Comparison of ENCODE assay signal across 8 cellular contexts in the genomic region with DNA sequence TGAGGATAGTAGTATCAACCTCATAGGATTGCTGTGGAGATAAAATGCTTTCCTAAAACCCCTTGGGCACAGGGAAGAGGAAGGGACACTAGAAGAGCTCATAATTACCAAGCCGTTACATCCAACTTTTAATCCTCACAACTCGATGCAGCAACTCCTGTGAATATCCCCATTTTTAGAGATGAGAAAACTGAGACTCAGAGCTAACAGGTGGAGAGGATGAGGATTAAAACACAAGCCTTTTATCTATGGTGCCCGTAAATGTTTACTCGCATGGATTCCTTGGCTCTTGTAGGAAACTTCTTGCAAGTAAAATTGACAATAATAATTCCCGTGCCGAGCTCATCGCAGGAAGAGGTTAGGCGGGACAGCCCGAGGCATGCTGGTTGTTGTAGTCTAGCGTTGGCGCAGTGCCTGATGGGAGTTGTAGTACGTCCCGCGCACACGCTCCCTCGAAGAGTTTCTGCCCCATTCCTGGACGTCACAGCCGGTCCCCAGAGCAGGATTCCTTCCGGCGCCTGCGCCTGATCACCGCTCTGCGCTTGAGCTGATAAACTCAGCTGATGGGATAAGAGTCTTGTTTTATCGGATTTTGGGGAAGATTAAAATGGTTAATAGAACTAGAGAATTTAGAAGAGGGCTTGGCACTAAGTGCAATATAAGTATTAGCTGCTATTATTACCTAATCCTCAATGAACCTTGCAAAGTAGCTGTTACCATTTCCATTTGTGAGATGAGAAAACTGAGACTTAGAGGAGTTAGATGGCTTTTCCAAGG. TPM values are rescaled to one million over a fixed set of nuclear protein-coding genes. Genes with fewer than 3 reads are reported as not detected.
DNase-seq lines count a peak whose midpoint lies in the region; ATAC-seq, FAIRE-seq and TF ChIP-seq lines count a peak whose summit lies in the region.

No MANE protein-coding gene starts in this region.

- H3K4me1 ChIP-seq in adipocyte (ENCODE audit: control insufficient read depth, insufficient read depth, low read length) (peaks cover 38% of the 10 kb centered on the region), heart left ventricle (peaks cover 11 to 50% (median 34%) of the 10 kb centered on the region in 12 donors)

- intact Hi-C loops in heart left ventricle (cut with DNase I): loop anchor here in 2 of 10 donors (5.0 to 10.0 kb wide), 3 partner anchors 37 to 359 kb away; partner anchors contain the start of gene PEDS1 (in 1 of the 2)

- no peaks in the 10 kb centered on the region for H3K9me3 Mint-ChIP-seq in type B pancreatic cell

- H3K9me3 ChIP-seq in adipocyte (ENCODE audit: control insufficient read depth, low read length): no peaks in the 10 kb centered on the region
- H3K9me3 ChIP-seq in heart left ventricle: no peaks in the 10 kb centered on the region

- peak overlapping the region; percentile 18 to 86 (median 78) for H3K27ac ChIP-seq in heart left ventricle

- peak; percentile 94 for FAIRE-seq in GM12891 (lab: Jason Lieb, UNC)

- TF ChIP-seq CTCF in heart left ventricle (IDR thresholded peaks at IDR 0.05): no peak
- TF ChIP-seq CTCF in type B pancreatic cell (conservative IDR thresholded peaks at IDR 0.05): no peak

- H3K36me3 ChIP-seq in adipocyte (ENCODE audit: control insufficient read depth, insufficient read depth, low read length, severe bottlenecking): no peaks in the 10 kb centered on the region
- H3K36me3 ChIP-seq in heart left ventricle: peaks cover 0 to 3% (median 0%) of the 10 kb centered on the region in 9 donors

- WGBS in heart left ventricle, 4 donors: 0 to 1% (median 0%) methylated on average over 24 of the region's 24 CpGs

- peak overlapping the region; percentile 86 for H3K4me3 Mint-ChIP-seq in type B pancreatic cell

- H3K36me3 Mint-ChIP-seq in type B pancreatic cell: peaks cover 3% of the 10 kb centered on the region

- DNase-seq in GM12891 (ENCODE audit: insufficient read length, low spot score): peak; percentile 73
- peak; percentile 40 for DNase-seq in NCI-H1417 treated with DMSO at 0.1 percent for 48 hours (lab: John Stamatoyannopoulos, UW)
- DNase-seq in SW 1271 (lab: John Stamatoyannopoulos, UW): peak; percentile 92 to 95
- DNase-seq in adipocyte (ENCODE audit: low read depth): peak; percentile 99
- peak; percentile 97 to 99 (median 98) for DNase-seq in heart left ventricle
- DNase-seq in pons (ENCODE audit: low spot score): peak; percentile 98
- peak; percentile 89 for DNase-seq in type B pancreatic cell (ENCODE audit: extremely low spot score, unreplicated experiment)

- H3K4me3 ChIP-seq in adipocyte (ENCODE audit: low read length) (peak overlapping the region; percentile 84), heart left ventricle (peak overlapping the region; percentile 30 to 67 (median 56))

- no peaks in the 10 kb centered on the region for H3K27me3 ChIP-seq in adipocyte (replicated peaks; ENCODE audit: control insufficient read depth, insufficient read depth, low read length)
- no peaks in the 10 kb centered on the region for H3K27me3 ChIP-seq in heart left ventricle

- ATAC-seq in HG02798 (IDR thresholded peaks at IDR 0.05; ENCODE audit: poor library complexity, unreplicated experiment): peak; percentile 86
- peak; percentile 87 to 94 (median 89) for ATAC-seq in heart left ventricle

- peaks cover 34% of the 10 kb centered on the region for H3K4me1 Mint-ChIP-seq in type B pancreatic cell (ENCODE audit: unreplicated experiment)

- no peaks in the 10 kb centered on the region for H3K27me3 Mint-ChIP-seq in type B pancreatic cell

- H3K9ac ChIP-seq in adipocyte (ENCODE audit: low read length): peak overlapping the region; percentile 87

- peak overlapping the region; percentile 91 for H3K27ac Mint-ChIP-seq in type B pancreatic cell

- TF ChIP-seq POLR2A in GM12891 (IDR thresholded peaks at IDR 0.05; ENCODE audit: low read depth, low read length): peak; percentile 55; the same call in 1 of the 2 replicates
- TF ChIP-seq POLR2A in heart left ventricle (IDR thresholded peaks at IDR 0.05): peak in 1 of 2 donors; percentile 61

TF ChIP-seq in GM12891, 5 proteins besides CTCF, POLR2A, EP300 and RAD21:
- TF ChIP-seq POU2F2 (IDR thresholded peaks at IDR 0.05; ENCODE audit: low read depth, low read length): 0 out of 2 replicates have a peak, but pooled peaks have one; percentile 29
- no peak for TF ChIP-seq SPI1 (IDR thresholded peaks at IDR 0.05; ENCODE audit: low read depth, low read length)
- 0 out of 2 replicates have a peak, but pooled peaks have one; percentile 37 for TF ChIP-seq POLR2AphosphoS5 (IDR thresholded peaks at IDR 0.05; ENCODE audit: low read depth, low read length)
- 0 out of 2 replicates have a peak, but pooled peaks have one; percentile 24 for TF ChIP-seq TAF1 (IDR thresholded peaks at IDR 0.05; ENCODE audit: low read depth, low read length)
- TF ChIP-seq PAX5 (IDR thresholded peaks at IDR 0.05; ENCODE audit: insufficient read depth, low read length, severe bottlenecking): no peak

RNA-seq across cellular contexts. Expression of gene UBE2V1, which starts 2.8 kb away (rescaled TPM):
- 104 TPM for polyA plus RNA-seq in GM12891 (2012; ENCODE audit: low read depth, missing spikeins)
- total RNA-seq in heart left ventricle: 100 to 1,000 TPM in 1 of 9 donors, 10 to 100 TPM in 8; 54.2 to 105 (median 84.8) TPM
- 10 to 100 TPM; 73.0 to 73.9 TPM for polyA plus RNA-seq in heart left ventricle
- total RNA-seq in type B pancreatic cell (ENCODE audit: low replicate concordance): 90.5 and 117 TPM in 2 replicates

RNA-seq across cellular contexts. Expression of gene PEDS1, which starts 37.7 kb away (rescaled TPM):
- 10.1 TPM for polyA plus RNA-seq in GM12891 (2012; ENCODE audit: low read depth, missing spikeins)
- total RNA-seq in heart left ventricle: 10 to 100 TPM; 13.7 to 37.4 (median 23.6) TPM
- 10 to 100 TPM; 28.4 to 35.3 TPM for polyA plus RNA-seq in heart left ventricle
- total RNA-seq in type B pancreatic cell (ENCODE audit: low replicate concordance): 29.9 and 42.9 TPM in 2 replicates

Comparison
In these comparisons a context has a peak if more than half of its experiments do, and no peak if none do; other contexts are left out.
1. Peak in every context shown above with its lines: DNase-seq, ATAC-seq, H3K4me3 ChIP-seq and H3K27ac ChIP-seq.
2. DNase-seq: peak in every context shown above with its lines; median percentile 99 in adipocyte; 98 in heart left ventricle; 98 in pons; 94 in SW 1271; 89 in type B pancreatic cell; 73 in GM12891; 40 in NCI-H1417 treated with DMSO at 0.1 percent for 48 hours.